ENCODE assay signal across 1 cellular context in genomic region chr17:28416703-28417311, GRCh38.
TF ChIP-seq lines count a peak whose summit lies in the region.

No MANE protein-coding gene starts in this region.

TF ChIP-seq in IMR-90, 13 proteins besides CTCF, POLR2A, EP300 and RAD21:
- TF ChIP-seq FOS (IDR thresholded peaks at IDR 0.05; ENCODE audit: low read depth, low read length) (no peak), SMC3 (IDR thresholded peaks at IDR 0.05; ENCODE audit: low read depth, low read length) (peak; percentile 52), MAZ (IDR thresholded peaks at IDR 0.05; ENCODE audit: borderline replicate concordance, low read depth, low read length) (no peak), BHLHE40 (IDR thresholded peaks at IDR 0.05; ENCODE audit: low read depth, low read length) (no peak), ELK1 (IDR thresholded peaks at IDR 0.05; ENCODE audit: borderline replicate concordance, low read depth, low read length) (no peak), MAFK (IDR thresholded peaks at IDR 0.05; ENCODE audit: low read depth, low read length) (no peak)
